ENCODE assay signal across 17 cellular contexts in genomic region chr11:78791254-78791653, GRCh38.
"Had no signal": no experiment of that assay in that cellular context is flagged by ENCODE, and none has a peak within 500 bp of the region (broad histone marks: within the 10 kb centered on the region; RNA-seq: fewer than 3 reads in every experiment).

No MANE protein-coding gene starts in this region.

- H3K9me3 ChIP-seq: mucosa of descending colon, right atrium auricular region, transverse colon had no signal

- H3K36me3 ChIP-seq: cardiac muscle cell, right atrium auricular region, transverse colon, WERI-Rb-1 had no signal

- H3K27ac ChIP-seq: cardiac muscle cell, coronary artery, right atrium auricular region, transverse colon, WERI-Rb-1 had no signal

- H3K9me3 Mint-ChIP-seq: stimulated activated memory B cell treated with anti-CD40 and anti-IgM and Interleukin-4, amounts not matched to agents 10 μg/mL and 1 μg/mL and 100 μg/mL, for 72 hours; T-cell had no signal

- H3K4me1 ChIP-seq: right atrium auricular region had no signal

- H3K27me3 ChIP-seq: cardiac muscle cell, right atrium auricular region, transverse colon had no signal

- H3K4me1 Mint-ChIP-seq: immature natural killer cell; naive thymus-derived CD8-positive, alpha-beta T cell; stimulated activated memory B cell treated with anti-CD40 and anti-IgM and Interleukin-4, amounts not matched to agents 10 μg/mL and 1 μg/mL and 100 μg/mL, for 72 hours; T-cell had no signal

- H3K4me3 ChIP-seq: cardiac muscle cell, coronary artery, mucosa of descending colon, right atrium auricular region, transverse colon had no signal

- H3K27ac Mint-ChIP-seq: activated CD8-positive, alpha-beta T cell treated with anti-CD3 and anti-CD28 coated beads, Interleukin-2, amount 10 ng/mL, durations not matched to agents 7 days and 5 days; immature natural killer cell; naive thymus-derived CD8-positive, alpha-beta T cell; stimulated activated memory B cell treated with anti-CD40 and anti-IgM and Interleukin-4, amounts not matched to agents 10 μg/mL and 1 μg/mL and 100 μg/mL, for 72 hours; T-cell had no signal

- DNase-seq: activated CD4-positive, alpha-beta T cell treated with anti-CD3 and anti-CD28 coated beads for 48 hours; activated CD8-positive, alpha-beta memory T cell treated with anti-CD3 and anti-CD28 coated beads, Interleukin-2, amount 50 U/mL, for 48 hours; activated CD8-positive, alpha-beta T cell treated with anti-CD3 and anti-CD28 coated beads, Interleukin-2, amount 10 ng/mL, durations not matched to agents 7 days and 5 days; aorta; effector CD8-positive, alpha-beta T cell; immature natural killer cell; left cardiac atrium; mammary epithelial cell; mucosa of descending colon; naive thymus-derived CD8-positive, alpha-beta T cell; T-cell; transverse colon; WERI-Rb-1 had no signal

- H3K4me3 Mint-ChIP-seq: activated CD8-positive, alpha-beta T cell treated with anti-CD3 and anti-CD28 coated beads, Interleukin-2, amount 10 ng/mL, durations not matched to agents 7 days and 5 days; immature natural killer cell; naive thymus-derived CD8-positive, alpha-beta T cell; stimulated activated memory B cell treated with anti-CD40 and anti-IgM and Interleukin-4, amounts not matched to agents 10 μg/mL and 1 μg/mL and 100 μg/mL, for 72 hours; T-cell had no signal

- H3K36me3 Mint-ChIP-seq: immature natural killer cell; naive thymus-derived CD8-positive, alpha-beta T cell; stimulated activated memory B cell treated with anti-CD40 and anti-IgM and Interleukin-4, amounts not matched to agents 10 μg/mL and 1 μg/mL and 100 μg/mL, for 72 hours; T-cell had no signal

- H3K27me3 Mint-ChIP-seq: stimulated activated memory B cell treated with anti-CD40 and anti-IgM and Interleukin-4, amounts not matched to agents 10 μg/mL and 1 μg/mL and 100 μg/mL, for 72 hours had no signal

- ATAC-seq: activated CD8-positive, alpha-beta T cell treated with anti-CD3 and anti-CD28 coated beads, Interleukin-2, amount 10 ng/mL, durations not matched to agents 7 days and 5 days; left cardiac atrium; mucosa of descending colon; naive thymus-derived CD8-positive, alpha-beta T cell; stimulated activated memory B cell treated with anti-CD40 and anti-IgM and Interleukin-4, amounts not matched to agents 10 μg/mL and 1 μg/mL and 100 μg/mL, for 72 hours; T-cell had no signal
